ENCODE assay signal across 8 cellular contexts in the genomic region with DNA sequence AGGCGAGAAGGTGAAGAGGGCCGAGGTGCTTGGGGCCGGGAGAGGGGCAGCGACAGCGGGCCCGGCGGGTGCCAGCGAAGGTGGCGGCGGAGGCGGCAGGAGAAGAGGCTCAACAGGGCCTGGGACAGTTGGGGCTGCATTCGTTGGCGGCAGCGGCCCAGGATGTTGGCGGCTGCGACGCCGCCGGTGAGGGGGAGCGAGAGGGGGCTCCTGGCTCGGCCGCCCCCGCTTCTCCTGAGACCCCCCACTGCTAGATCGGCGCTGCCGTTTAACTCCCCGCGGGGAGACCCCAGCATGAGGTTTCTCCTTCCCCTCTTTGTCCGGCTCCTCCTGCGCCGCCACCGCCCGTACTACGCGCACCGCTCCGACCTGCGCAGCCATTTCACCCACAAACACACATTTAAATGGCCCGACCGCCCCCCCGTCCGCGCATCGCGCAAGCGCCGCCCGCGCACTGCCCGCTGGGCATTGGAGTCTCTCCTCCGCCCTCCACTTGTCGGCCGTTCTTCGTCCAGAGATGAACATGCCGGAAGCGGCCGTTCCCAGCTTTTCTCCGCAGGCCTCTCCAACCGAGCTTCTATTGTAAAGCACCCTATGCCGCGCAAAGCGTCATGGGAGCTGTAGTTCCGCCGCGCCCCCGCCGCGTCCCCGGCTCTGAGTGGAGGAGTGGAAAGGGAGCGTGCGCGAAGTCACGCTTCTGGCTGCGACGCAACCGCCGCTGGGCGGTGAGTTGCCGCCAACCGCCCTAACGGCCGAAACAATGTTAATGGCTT. TPM values are rescaled to one million over a fixed set of nuclear protein-coding genes. Genes with fewer than 3 reads are reported as not detected.
DNase-seq lines count a peak whose midpoint lies in the region; ATAC-seq, FAIRE-seq and TF ChIP-seq lines count a peak whose summit lies in the region.

TSS of gene RSBN1 (minus strand) at position 589 of the 773 bp plus-strand sequence. CDS start at position 525, 64 bp downstream.

- POLR2A ChIA-PET in AG04450 (lab: Yijun Ruan, JAX) = interaction anchor here (0.6 to 1.6 kb wide), 6 partner anchors 51 to 117 kb away, joined by 3 to 19 read pairs (median 6); partner anchors contain the start of genes AP4B1, DCLRE1B and HIPK1

- H3K27ac ChIP-seq in AG04450 (ENCODE audit: low read depth, low read length) = peak within 1 kb of the TSS; percentile 70
- peak within 1 kb of the TSS; percentile 78 for H3K27ac ChIP-seq in smooth muscle cell (ENCODE audit: low read depth)

- H3K79me2 ChIP-seq in smooth muscle cell (ENCODE audit: low read depth) = peaks cover 49% of the 10 kb centered on the region

- H3K4me3 ChIP-seq in AG04450 (ENCODE audit: low read depth, low read length) = peak within 1 kb of the TSS; percentile 86
- peak within 1 kb of the TSS; percentile 93 for H3K4me3 ChIP-seq in WI38 (ENCODE audit: low read depth, low read length)
- H3K4me3 ChIP-seq in bronchial epithelial cell (ENCODE audit: low read depth, low read length) = peak within 1 kb of the TSS; percentile 75
- H3K4me3 ChIP-seq in smooth muscle cell = peak within 1 kb of the TSS; percentile 84

- peak; percentile 97 for DNase-seq in AG04450 (ENCODE audit: low read depth, low spot score)
- peak; percentile 98 for DNase-seq in NCI-H2227 treated with DMSO at 0.1 percent for 48 hours (lab: John Stamatoyannopoulos, UW)
- DNase-seq in bronchial epithelial cell (ENCODE audit: low read depth) = peak; percentile 96
- peak; percentile 96 for DNase-seq in iPS-NIHi11 (ENCODE audit: low spot score)
- DNase-seq in smooth muscle cell (lab: John Stamatoyannopoulos, UW; ENCODE audit: unreplicated experiment) = peak; percentile 93

- FAIRE-seq in bronchial epithelial cell (lab: Jason Lieb, UNC) = no peak

- peak; percentile 90 for ATAC-seq in GM18907 (IDR thresholded peaks at IDR 0.05; ENCODE audit: unreplicated experiment)
- ATAC-seq in HG03159 (IDR thresholded peaks at IDR 0.05; ENCODE audit: unreplicated experiment) = peak; percentile 89

- peaks cover 28% of the 10 kb centered on the region for H3K4me1 ChIP-seq in smooth muscle cell (ENCODE audit: low read depth)

- WGBS in smooth muscle cell (ENCODE audit: low lambda C conversion rate) = 1% methylated on average over 66 of the region's 82 CpGs

- H3F3A ChIP-seq in smooth muscle cell (ENCODE audit: low read depth) = no peaks in the 10 kb centered on the region

- CTCF ChIA-PET in AG04450 (lab: Charles Lee) = interaction anchor here (0.5 to 0.9 kb wide), 3 partner anchors 24 to 702 kb away, joined by 3 to 4 read pairs (median 3); no protein-coding TSS in a partner anchor

- no peaks in the 10 kb centered on the region for H3K27me3 ChIP-seq in AG04450 (ENCODE audit: control insufficient read depth, insufficient read depth, low read length)
- H3K27me3 ChIP-seq in bronchial epithelial cell (ENCODE audit: control insufficient read depth, insufficient read depth, low read length) = no peaks in the 10 kb centered on the region
- H3K27me3 ChIP-seq in smooth muscle cell (ENCODE audit: low read depth) = no peaks in the 10 kb centered on the region

- TF ChIP-seq CTCF in AG04450 (IDR thresholded peaks at IDR 0.05; ENCODE audit: low read depth, low read length) = no peak
- TF ChIP-seq CTCF in WI38 (IDR thresholded peaks at IDR 0.05; ENCODE audit: low read depth, low read length) = no peak
- peak; percentile 10 for TF ChIP-seq CTCF in bronchial epithelial cell (IDR thresholded peaks at IDR 0.05; ENCODE audit: insufficient read depth, low read length, severe bottlenecking)
- no peak for TF ChIP-seq CTCF in smooth muscle cell (IDR thresholded peaks at IDR 0.05; ENCODE audit: borderline replicate concordance, insufficient read depth, poor library complexity, severe bottlenecking)

- H3K9me3 ChIP-seq in AG04450 (ENCODE audit: control insufficient read depth, insufficient read depth, low read length) (no peaks in the 10 kb centered on the region; the same call in 1 of the 2 replicates), smooth muscle cell (replicated peaks; ENCODE audit: low read depth) (no peaks in the 10 kb centered on the region)

- peak within 1 kb of the TSS; percentile 92 for H3K4me2 ChIP-seq in smooth muscle cell

- H4K20me1 ChIP-seq in smooth muscle cell (ENCODE audit: low read depth) = peaks cover 33% of the 10 kb centered on the region

- no peaks in the 10 kb centered on the region for H3K36me3 ChIP-seq in bronchial epithelial cell (ENCODE audit: control insufficient read depth, insufficient read depth, low read length)
- no peaks in the 10 kb centered on the region for H3K36me3 ChIP-seq in smooth muscle cell (ENCODE audit: low read depth)

- peak within 1 kb of the TSS; percentile 90 for H3K9ac ChIP-seq in smooth muscle cell (ENCODE audit: low read depth)

- H2AFZ ChIP-seq in smooth muscle cell (ENCODE audit: low read depth) = peak within 1 kb of the TSS; percentile 95

RNA-seq across cellular contexts. Expression of gene RSBN1, which starts in this region (rescaled TPM):
- polyA plus RNA-seq in AG04450 (2011; rRNA removed) (6.3 and 12.2 TPM in 2 replicates), smooth muscle cell (9.0 and 12.3 TPM in 2 replicates)
- polyA minus RNA-seq in AG04450 (2011; rRNA and poly(A)+ RNA removed) = 12.0 and 26.6 TPM in 2 replicates
- total RNA-seq in bronchial epithelial cell (7.9 and 12.9 TPM in 2 replicates), smooth muscle cell (18.3 and 22.5 TPM in 2 replicates)

Comparison
In these comparisons a context has a peak if more than half of its experiments do, and no peak if none do; other contexts are left out.
1. Peak in every context shown above with its lines: DNase-seq, ATAC-seq, H3K4me3 ChIP-seq and H3K27ac ChIP-seq.